8 cellular contexts compared by ENCODE assay signal in the genomic region with DNA sequence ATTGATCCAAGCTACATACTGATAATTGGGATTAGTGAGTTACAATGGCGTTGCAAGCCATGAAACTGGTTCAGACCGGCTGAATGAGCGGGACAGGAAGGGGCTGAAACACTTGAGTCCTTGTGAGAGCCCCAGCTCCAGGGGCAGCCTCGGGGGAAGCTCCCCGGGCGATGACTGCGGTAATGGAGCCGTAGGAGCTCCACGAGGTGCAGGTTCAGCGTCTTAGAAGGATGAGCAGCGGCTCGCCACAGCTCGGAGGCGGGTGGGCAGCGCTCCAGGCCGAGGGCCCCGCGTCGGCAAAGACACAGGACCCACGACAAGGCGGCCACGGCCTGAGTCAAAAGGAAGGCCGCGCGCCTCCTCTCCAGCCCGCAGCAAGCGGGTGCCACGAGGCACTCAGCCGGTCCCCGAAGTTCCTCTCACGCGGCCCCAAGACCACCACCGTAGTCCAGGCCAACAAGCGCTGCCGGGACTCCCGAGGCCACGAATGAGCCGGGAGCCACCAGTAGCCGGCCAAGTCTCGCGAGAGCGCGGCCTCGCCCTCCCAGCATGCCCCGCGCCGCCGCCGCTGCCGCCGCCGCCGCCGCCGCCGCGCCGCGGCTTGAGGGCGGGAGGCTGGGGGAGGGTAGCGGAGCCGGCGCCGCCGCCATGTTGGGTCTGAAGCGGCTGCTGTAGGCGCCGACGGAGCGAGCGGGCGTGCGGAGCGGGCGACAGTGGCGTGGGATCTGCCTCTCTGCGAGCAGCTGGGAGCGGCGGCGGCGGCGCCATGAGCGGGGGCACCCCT. TPM values are rescaled to one million over a fixed set of nuclear protein-coding genes. Genes with fewer than 3 reads are reported as not detected.
DNase-seq lines count a peak whose midpoint lies in the region; ATAC-seq and TF ChIP-seq lines count a peak whose summit lies in the region.

Gene LSM14A (plus strand): TSS at position 628 of the 784 bp plus-strand sequence. CDS start 139 bp downstream, at position 767.

- TF ChIP-seq POLR2A in uterus (IDR thresholded peaks at IDR 0.05) = peak; percentile 84 to 87

- H3K27me3 ChIP-seq in right cardiac atrium (ENCODE audit: control insufficient read depth, insufficient read depth) = no peaks in the 10 kb centered on the region
- H3K27me3 ChIP-seq in uterus = no peaks in the 10 kb centered on the region

- WGBS in right cardiac atrium = under 1% methylated on average over 83 of the region's 83 CpGs

- in situ Hi-C loops in GM13976 (cut with MboI; ENCODE audit: low sequenced_read_pairs, unreplicated experiment) = no loop called here

- H3K4me3 ChIP-seq in right cardiac atrium (ENCODE audit: low read length) (peak within 1 kb of the TSS; percentile 85), uterus (peak within 1 kb of the TSS; percentile 78 to 86)

- TF ChIP-seq CTCF in GM13976 (IDR thresholded peaks at IDR 0.05; ENCODE audit: borderline replicate concordance, control extremely low read depth, extremely low read depth, insufficient read depth, missing control alignments) = no peak
- peak in 1 of 4 experiments; percentile 23 for TF ChIP-seq CTCF in uterus (IDR thresholded peaks at IDR 0.05)

- no peaks in the 10 kb centered on the region for H3K36me3 ChIP-seq in uterus

- DNase-seq in GM13976 (ENCODE audit: low spot score) (peak; percentile 95), NCI-H1694 (lab: John Stamatoyannopoulos, UW) (peak; percentile 61), anterior cingulate cortex (lab: John Stamatoyannopoulos, UW) (peak; percentile 44 to 90 (median 82)), right cardiac atrium (peak; percentile 94 to 99 (median 97)), putamen (ENCODE audit: low spot score) (peak; percentile 84), uterus (peak; percentile 90 to 93)

- peak; percentile 62 for ATAC-seq in HG02840 (IDR thresholded peaks at IDR 0.05; ENCODE audit: low FRiP score, unreplicated experiment)
- peak; percentile 92 to 95 for ATAC-seq in right cardiac atrium

- intact Hi-C loops in T-helper 2 cell treated with Interferon-gamma antibody and Interleukin-4, amounts not matched to agents 100 ng/mL and 5 ng/mL, for 36 hours (cut with micrococcal nuclease) = loop anchor here (1.0 to 10.0 kb wide), 8 partner anchors 38 to 1091 kb away; partner anchors contain the start of genes GPATCH1, KCTD15, PDCD2L and SCGB2B2
- intact Hi-C loops in right cardiac atrium (cut with DNase I) = no loop called here
- intact Hi-C loops in uterus (cut with DNase I; ENCODE audit: low total_unique reads) = no loop called here

- peaks cover 4% of the 10 kb centered on the region for H3K4me1 ChIP-seq in right cardiac atrium (ENCODE audit: control insufficient read depth, insufficient read depth, low read length)
- peaks cover 6 to 12% of the 10 kb centered on the region in 2 donors for H3K4me1 ChIP-seq in uterus

- H3K9me3 ChIP-seq in right cardiac atrium (ENCODE audit: control insufficient read depth, low read length) (no peaks in the 10 kb centered on the region), uterus (no peaks in the 10 kb centered on the region)

- H3K27ac ChIP-seq in right cardiac atrium (ENCODE audit: low read length) (peak within 1 kb of the TSS; percentile 96), uterus (peak within 1 kb of the TSS; percentile 96 to 97)

RNA-seq across cellular contexts. Expression of gene LSM14A, which starts in this region (rescaled TPM):
- total RNA-seq in T-helper 2 cell treated with Interferon-gamma antibody and Interleukin-4, amounts not matched to agents 100 ng/mL and 5 ng/mL, for 36 hours = 114 and 119 TPM in 2 replicates
- total RNA-seq in right cardiac atrium (10 to 100 TPM; 70.8 to 91.4 (median 78.4) TPM), uterus (100 to 1,000 TPM in 3 of 4 donors, 10 to 100 TPM in 1; 57.1 to 161 (median 119) TPM)
- 50.7 TPM for polyA plus RNA-seq in right cardiac atrium

Comparison
In these comparisons a context has a peak if more than half of its experiments do, and no peak if none do; other contexts are left out.
1. Peak in every context shown above with its lines: DNase-seq, ATAC-seq, H3K4me3 ChIP-seq and H3K27ac ChIP-seq.